ENCODE assay signal across 8 cellular contexts in the genomic region with DNA sequence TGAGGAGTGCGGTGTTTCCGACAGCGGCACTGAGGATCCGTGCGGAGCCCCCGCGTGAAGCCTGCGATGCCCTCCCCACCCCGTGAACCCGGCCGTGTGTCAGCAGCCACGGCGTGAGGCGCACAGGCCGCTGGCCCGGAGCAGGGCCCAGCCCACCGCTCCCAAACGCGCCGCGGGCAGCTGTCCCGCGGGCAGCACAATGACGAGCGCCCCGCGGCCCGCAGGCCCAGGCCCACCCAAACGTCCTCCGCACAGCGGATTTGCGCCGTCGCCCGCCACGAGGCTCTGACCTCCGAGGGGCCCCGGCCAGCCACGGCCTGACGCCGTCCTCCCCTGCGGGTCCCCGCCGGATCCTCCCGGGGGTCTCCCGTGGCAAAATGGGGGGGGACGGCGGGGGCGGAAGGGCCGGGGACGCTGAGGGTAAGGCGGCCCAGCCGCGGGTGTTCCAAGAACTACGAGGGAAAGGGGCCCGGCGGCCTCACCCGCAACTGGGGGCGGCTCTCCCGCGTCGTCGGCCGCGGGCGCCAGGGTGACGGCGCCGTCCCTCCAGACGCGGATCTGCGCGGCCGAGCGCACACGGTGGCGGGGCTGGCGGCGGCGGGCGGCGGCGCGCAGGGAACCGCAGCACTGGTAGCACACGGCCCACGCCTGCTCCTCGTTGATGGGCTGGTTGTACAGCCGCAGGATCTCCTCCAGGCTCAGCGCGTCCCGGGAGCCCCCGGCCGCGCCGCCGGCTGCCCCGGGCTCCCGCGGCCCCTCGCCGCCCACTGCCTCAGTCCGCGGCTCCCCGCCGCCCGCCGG. TPM values are rescaled to one million over a fixed set of nuclear protein-coding genes. Genes with fewer than 3 reads are reported as not detected.
DNase-seq lines count a peak whose midpoint lies in the region; ATAC-seq, FAIRE-seq and TF ChIP-seq lines count a peak whose summit lies in the region.

No MANE protein-coding gene starts in this region.

- peaks cover 47% of the 10 kb centered on the region for H3K79me2 ChIP-seq in SK-N-SH (ENCODE audit: insufficient read depth)

- H3K36me3 ChIP-seq in A673 (ENCODE audit: insufficient read depth, low read length, poor library complexity, severe bottlenecking) (no peaks in the 10 kb centered on the region), SK-N-SH (replicated peaks in 1 of 2; ENCODE audit: control insufficient read depth in 1 of 2, insufficient read depth in 2 of 2, low read length in 1 of 2) (peaks cover 0 to 3% of the 10 kb centered on the region in 2 experiments), kidney (ENCODE audit: control insufficient read depth in 1 of 2, insufficient read depth in 2 of 2, low read length in 2 of 2) (no peaks in the 10 kb centered on the region)

- WGBS in SK-N-SH (ENCODE audit: low lambda C conversion rate) = 3% methylated on average over 4 of the region's 108 CpGs

- DNase-seq in A673 (ENCODE audit: low spot score) (peak; percentile 61), GM13976 (ENCODE audit: low spot score) (peak; percentile 64), SK-N-SH (peak; percentile 78), cardiac fibroblast (ENCODE audit: low read depth in 2 of 2) (peak; percentile 39 to 55), kidney (peak; percentile 82), NCI-H526 treated with DMSO at 0.1 percent for 48 hours (lab: John Stamatoyannopoulos, UW) (no peak)
- DNase-seq in stimulated activated CD4-positive, alpha-beta T cell treated with anti-CD3 and anti-CD28 coated beads, Interleukin-15, amount 100 ng/mL, for 24 hours = peak; percentile 51

- H3K27me3 ChIP-seq in A673 (replicated peaks; ENCODE audit: insufficient read depth, low read depth, low read length, poor library complexity) (no peaks in the 10 kb centered on the region), SK-N-SH (ENCODE audit: insufficient read depth) (no peaks in the 10 kb centered on the region)

- CTCF ChIA-PET in A673 (lab: Charles Lee) (no interaction called here), SK-N-SH (lab: Yijun Ruan, JAX) (interaction anchor here (1.0 to 5.0 kb wide), 4 partner anchors 249 to 329 kb away, joined by 3 to 83 read pairs (median 6); no protein-coding TSS in a partner anchor)

- POLR2A ChIA-PET in A673 (lab: Charles Lee; ENCODE audit: low non-redundant PET) (interaction anchor here (0.7 kb wide), 1 partner anchor 280 kb away, joined by 3 read pairs; the partner anchor contains the start of gene AFG3L2), SK-N-SH (lab: Yijun Ruan, JAX) (interaction anchor here (1.3 kb wide), 1 partner anchor 264 kb away, joined by 3 read pairs; no protein-coding TSS in a partner anchor)

- no peak overlapping the region for H2AFZ ChIP-seq in SK-N-SH (ENCODE audit: low read depth)

- H3K9me2 ChIP-seq in SK-N-SH = no peaks in the 10 kb centered on the region

- H3K4me1 ChIP-seq in A673 (ENCODE audit: insufficient read depth, low read length, poor library complexity, severe bottlenecking) (peaks cover 19% of the 10 kb centered on the region), SK-N-SH (ENCODE audit: control insufficient read depth in 1 of 2, insufficient read depth in 2 of 2, low read depth in 1 of 2, low read length in 1 of 2) (peaks cover 18 to 27% of the 10 kb centered on the region in 2 experiments), kidney (ENCODE audit: control insufficient read depth in 1 of 2, insufficient read depth in 1 of 2, low read depth in 1 of 2, low read length in 2 of 2) (peaks cover 0 to 4% of the 10 kb centered on the region in 2 donors)

- peaks cover 31% of the 10 kb centered on the region for H3F3A ChIP-seq in SK-N-SH (replicated peaks; ENCODE audit: insufficient read depth)

- no peak for FAIRE-seq in kidney (lab: Jason Lieb, UNC)

- H3K9ac ChIP-seq in SK-N-SH = peak overlapping the region; percentile 83
- peak overlapping the region; percentile 56 to 93 for H3K9ac ChIP-seq in kidney (ENCODE audit: low read length in 2 of 2)

- H3K9me3 ChIP-seq in A673 (ENCODE audit: low read depth, low read length, poor library complexity, severe bottlenecking) = no peaks in the 10 kb centered on the region
- no peaks in the 10 kb centered on the region for H3K9me3 ChIP-seq in SK-N-SH
- H3K9me3 ChIP-seq in kidney (ENCODE audit: control insufficient read depth in 1 of 2, low read length in 2 of 2) = no peaks in the 10 kb centered on the region

- no peak for TF ChIP-seq CTCF in A673 (conservative IDR thresholded peaks at IDR 0.05; ENCODE audit: low read depth, low read length)
- TF ChIP-seq CTCF in GM13976 (IDR thresholded peaks at IDR 0.05; ENCODE audit: borderline replicate concordance, control extremely low read depth, extremely low read depth, insufficient read depth, missing control alignments) = no peak
- TF ChIP-seq CTCF in SK-N-SH (IDR thresholded peaks at IDR 0.05) = no peak
- TF ChIP-seq CTCF in cardiac fibroblast (IDR thresholded peaks at IDR 0.05; ENCODE audit: low read depth, low read length) = no peak
- no peak for TF ChIP-seq CTCF in kidney (IDR thresholded peaks at IDR 0.05; ENCODE audit: borderline replicate concordance, extremely low read depth, insufficient read depth)

- BruUV-seq in A673 (replicated peaks; lab: Mats Ljungman, UMichigan) = no TSS peak

- ATAC-seq in HG02970 (IDR thresholded peaks at IDR 0.05; ENCODE audit: low FRiP score, unreplicated experiment) = peak; percentile 34

- H3K4me3 ChIP-seq in A673 (ENCODE audit: low read depth, low read length, poor library complexity, severe bottlenecking) (peak overlapping the region; percentile 68), SK-N-SH (ENCODE audit: low read depth in 2 of 2, low read length in 1 of 2) (peak overlapping the region; percentile 76 to 83), cardiac fibroblast (replicated peaks in 1 of 2; ENCODE audit: low read depth in 2 of 2, low read length in 2 of 2) (peak overlapping the region; percentile 66 to 67), kidney (ENCODE audit: low read length in 2 of 2) (peak overlapping the region; percentile 66)

- in situ Hi-C loops in GM13976 (cut with MboI; ENCODE audit: low sequenced_read_pairs, unreplicated experiment) = loop anchor here (10.0 kb wide), 1 partner anchor 262 kb away; no protein-coding TSS in a partner anchor

- peaks cover 36% of the 10 kb centered on the region for H4K20me1 ChIP-seq in SK-N-SH (ENCODE audit: insufficient read depth)

- H3K4me2 ChIP-seq in SK-N-SH = peak overlapping the region; percentile 88

- intact Hi-C loops in A673 (cut with micrococcal nuclease; ENCODE audit: unreplicated experiment) = no loop called here
- intact Hi-C loops in kidney (cut with DNase I) = no loop called here

- peak overlapping the region; percentile 72 for H3K27ac ChIP-seq in A673 (ENCODE audit: low read depth, low read length, poor library complexity, severe bottlenecking)
- H3K27ac ChIP-seq in SK-N-SH (ENCODE audit: low read depth in 2 of 2, low read length in 1 of 2) = peak overlapping the region; percentile 77 to 82
- peak overlapping the region; percentile 89 to 92 for H3K27ac ChIP-seq in kidney (ENCODE audit: low read depth in 2 of 2, low read length in 2 of 2)

- no peak for TF ChIP-seq RAD21 in SK-N-SH (IDR thresholded peaks at IDR 0.05; ENCODE audit: low read length)

- no peak for TF ChIP-seq EP300 in SK-N-SH (IDR thresholded peaks at IDR 0.05; ENCODE audit: borderline replicate concordance in 1 of 2, low read depth in 1 of 2, low read length in 1 of 2)

TF ChIP-seq in SK-N-SH, 30 proteins besides CTCF, POLR2A, EP300 and RAD21:
- TF ChIP-seq MAX (IDR thresholded peaks at IDR 0.05; ENCODE audit: low read depth) = peak; percentile 22; the same call in 1 of the 2 replicates
- TF ChIP-seq MEF2A (IDR thresholded peaks at IDR 0.05; ENCODE audit: borderline replicate concordance, low read depth) = no peak
- no peak for TF ChIP-seq USF2 (IDR thresholded peaks at IDR 0.05; ENCODE audit: borderline replicate concordance, low read depth, low read length)
- TF ChIP-seq CHD2 (IDR thresholded peaks at IDR 0.05; ENCODE audit: low read length, partially characterized antibody) = no peak
- TF ChIP-seq SMC3 (IDR thresholded peaks at IDR 0.05; ENCODE audit: low read depth, low read length) = 0 out of 2 replicates have a peak, but pooled peaks have one; percentile 0
- 0 out of 2 replicates have a peak, but pooled peaks have one; percentile 9 for TF ChIP-seq NRF1 (IDR thresholded peaks at IDR 0.05; ENCODE audit: low read depth, low read length)
- TF ChIP-seq MXI1 (IDR thresholded peaks at IDR 0.05; ENCODE audit: low read depth, low read length) = peak; percentile 32; the same call in 1 of the 2 replicates
- no peak for TF ChIP-seq YY1 (IDR thresholded peaks at IDR 0.05; ENCODE audit: low read depth)
TF ChIP-seq in SK-N-SH: peak in this region for 4.

RNA-seq across cellular contexts. Expression of gene SPIRE1, which starts 0.7 kb away (rescaled TPM):
- 18.1 and 18.4 TPM in 2 replicates for total RNA-seq in A673 (2021)
- polyA plus RNA-seq in SK-N-SH (2012; rRNA removed) = 6.7 and 8.4 TPM in 2 replicates
- 7.2 and 7.9 TPM in 2 replicates for polyA plus RNA-seq in SK-N-SH (2012; cell fraction: cytosol; rRNA removed)
- polyA plus RNA-seq in SK-N-SH (2012; cell fraction: nucleus; rRNA removed) = 10.2 and 17.8 TPM in 2 replicates
- total RNA-seq in kidney = 35.1 TPM
- polyA plus RNA-seq in kidney (ENCODE audit: insufficient read depth, low read depth, low replicate concordance) = 12.3 TPM

RNA-seq across cellular contexts. Expression of gene CEP76, which starts 45.3 kb away (rescaled TPM):
- total RNA-seq in A673 (2021) (20.5 and 22.3 TPM in 2 replicates), kidney (5.3 TPM)
- polyA plus RNA-seq in SK-N-SH (2012; rRNA removed) (6.4 and 8.0 TPM in 2 replicates), kidney (ENCODE audit: insufficient read depth, low read depth, low replicate concordance) (2.0 TPM)
- polyA plus RNA-seq in SK-N-SH (2012; cell fraction: cytosol; rRNA removed) = 7.1 and 7.9 TPM in 2 replicates
- 9.6 and 17.3 TPM in 2 replicates for polyA plus RNA-seq in SK-N-SH (2012; cell fraction: nucleus; rRNA removed)

RNA-seq across cellular contexts. Expression of gene PSMG2, which starts 45.6 kb away (rescaled TPM):
- total RNA-seq in A673 (2021) = 74.0 and 74.4 TPM in 2 replicates
- polyA plus RNA-seq in SK-N-SH (2012; rRNA removed) = 36.0 and 36.1 TPM in 2 replicates
- 42.2 and 49.4 TPM in 2 replicates for polyA plus RNA-seq in SK-N-SH (2012; cell fraction: cytosol; rRNA removed)
- 18.0 and 34.0 TPM in 2 replicates for polyA plus RNA-seq in SK-N-SH (2012; cell fraction: nucleus; rRNA removed)
- 66.2 TPM for total RNA-seq in kidney
- polyA plus RNA-seq in kidney (ENCODE audit: insufficient read depth, low read depth, low replicate concordance) = 108 TPM
